8 cellular contexts compared by ENCODE assay signal in the genomic region with DNA sequence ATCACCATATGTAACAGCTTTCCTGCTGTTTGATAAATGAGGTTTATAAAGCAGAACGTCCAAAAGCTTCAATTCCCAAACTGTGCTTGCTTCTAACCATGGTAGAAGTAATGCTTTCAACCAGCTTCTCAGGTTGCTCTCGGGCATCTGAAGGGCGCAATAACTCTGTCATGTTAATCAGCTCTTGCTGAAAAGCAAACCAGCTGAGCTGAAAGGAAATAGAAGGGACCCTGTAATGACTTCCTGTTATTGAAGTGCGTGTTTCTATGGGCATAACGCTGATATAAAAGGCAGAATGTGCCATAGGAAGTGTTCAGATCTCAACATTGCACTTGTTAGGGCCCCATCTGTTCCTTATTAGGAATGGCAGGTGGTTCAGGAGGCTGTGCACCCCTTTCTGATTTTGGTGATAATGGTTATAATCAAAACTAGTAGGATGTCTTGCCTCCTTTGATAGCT. TPM values are rescaled to one million over a fixed set of nuclear protein-coding genes. Genes with fewer than 3 reads are reported as not detected.
A peak's percentile ranks its signal among the peaks of the same experiment; 100 is the strongest.
DNase-seq lines count a peak whose midpoint lies in the region; ATAC-seq, FAIRE-seq and TF ChIP-seq lines count a peak whose summit lies in the region.

No MANE protein-coding gene starts in this region.

- H3K4me3 Mint-ChIP-seq in T-helper 1 cell treated with Interleukin-12 subunit alpha and Interleukin-12 subunit beta and Interleukin-4 antibody, amounts not matched to agents 30 μg/mL and 1 μg/mL, for 36 hours = peak overlapping the region; percentile 41

- H3K9me3 ChIP-seq in esophagus (ENCODE audit: control insufficient read depth in 2 of 2, insufficient read depth in 1 of 2, low read depth in 1 of 2, low read length in 1 of 2) (no peaks in the 10 kb centered on the region), smooth muscle cell (replicated peaks; ENCODE audit: low read depth) (no peaks in the 10 kb centered on the region)

- H3K9ac ChIP-seq in smooth muscle cell (ENCODE audit: low read depth) = peak overlapping the region; percentile 77

- H3K36me3 ChIP-seq in esophagus (ENCODE audit: control insufficient read depth in 2 of 2, insufficient read depth in 2 of 2, low read length in 1 of 2) = no peaks in the 10 kb centered on the region
- H3K36me3 ChIP-seq in smooth muscle cell (ENCODE audit: low read depth) = no peaks in the 10 kb centered on the region

- H3K9me3 Mint-ChIP-seq in T-helper 1 cell treated with Interleukin-12 subunit alpha and Interleukin-12 subunit beta and Interleukin-4 antibody, amounts not matched to agents 30 μg/mL and 1 μg/mL, for 36 hours = peaks cover 4% of the 10 kb centered on the region

- peak overlapping the region; percentile 81 for H3K27ac Mint-ChIP-seq in T-helper 1 cell treated with Interleukin-12 subunit alpha and Interleukin-12 subunit beta and Interleukin-4 antibody, amounts not matched to agents 30 μg/mL and 1 μg/mL, for 36 hours

- TF ChIP-seq CTCF in smooth muscle cell (IDR thresholded peaks at IDR 0.05; ENCODE audit: borderline replicate concordance, insufficient read depth, poor library complexity, severe bottlenecking) = no peak

- peak overlapping the region; percentile 57 for H3K4me2 ChIP-seq in smooth muscle cell

- no peak for ATAC-seq in HG03565 (IDR thresholded peaks at IDR 0.05; ENCODE audit: unreplicated experiment)

- no peak overlapping the region for H3K4me3 ChIP-seq in esophagus (ENCODE audit: low read depth in 1 of 2, low read length in 2 of 2)
- no peak overlapping the region for H3K4me3 ChIP-seq in smooth muscle cell

- 42 to 52% methylated on average over 5 of the region's 5 CpGs for WGBS in esophagus, 2 donors
- 55% methylated on average over 5 of the region's 5 CpGs for WGBS in smooth muscle cell (ENCODE audit: low lambda C conversion rate)

- H3K27me3 ChIP-seq in esophagus (ENCODE audit: control insufficient read depth in 1 of 2, insufficient read depth in 2 of 2, low read length in 2 of 2) = no peaks in the 10 kb centered on the region
- H3K27me3 ChIP-seq in smooth muscle cell (ENCODE audit: low read depth) = no peaks in the 10 kb centered on the region

- in situ Hi-C loops in KBM-7 (cut with MboI; ENCODE audit: low pct_unique_long_range_greater_than_20kb, low sequenced_read_pairs) = no loop called here

- H3K4me1 Mint-ChIP-seq in T-helper 1 cell treated with Interleukin-12 subunit alpha and Interleukin-12 subunit beta and Interleukin-4 antibody, amounts not matched to agents 30 μg/mL and 1 μg/mL, for 36 hours (ENCODE audit: low read depth) = peaks cover 42% of the 10 kb centered on the region

- H4K20me1 ChIP-seq in smooth muscle cell (ENCODE audit: low read depth) = no peaks in the 10 kb centered on the region

- DNase-seq in activated CD4-positive, alpha-beta T cell treated with anti-CD3 and anti-CD28 coated beads for 4 hours = peak; percentile 14 to 29
- no peak for DNase-seq in activated CD4-positive, alpha-beta T cell treated with anti-CD3 and anti-CD28 coated beads for 1 hour
- peak; percentile 67 for DNase-seq in KBM-7
- DNase-seq in smooth muscle cell (lab: John Stamatoyannopoulos, UW; ENCODE audit: unreplicated experiment) = no peak
- no peak for DNase-seq in frontal cortex (ENCODE audit: low spot score in 2 of 2)

- H3K4me1 ChIP-seq in esophagus (ENCODE audit: control insufficient read depth in 2 of 2, insufficient read depth in 2 of 2, low read length in 1 of 2) = peaks cover 0 to 6% of the 10 kb centered on the region in 2 donors
- H3K4me1 ChIP-seq in smooth muscle cell (ENCODE audit: low read depth) = peaks cover 14% of the 10 kb centered on the region

- H3K27me3 Mint-ChIP-seq in T-helper 1 cell treated with Interleukin-12 subunit alpha and Interleukin-12 subunit beta and Interleukin-4 antibody, amounts not matched to agents 30 μg/mL and 1 μg/mL, for 36 hours (ENCODE audit: low read depth) = no peaks in the 10 kb centered on the region

- H3K36me3 Mint-ChIP-seq in T-helper 1 cell treated with Interleukin-12 subunit alpha and Interleukin-12 subunit beta and Interleukin-4 antibody, amounts not matched to agents 30 μg/mL and 1 μg/mL, for 36 hours (ENCODE audit: low read depth) = peaks cover 13% of the 10 kb centered on the region

- no peak for FAIRE-seq in frontal cortex (lab: Jason Lieb, UNC)

- peaks cover 3% of the 10 kb centered on the region for H3F3A ChIP-seq in smooth muscle cell (ENCODE audit: low read depth)

- H3K27ac ChIP-seq in esophagus (ENCODE audit: low read depth in 2 of 2, low read length in 1 of 2) (peak overlapping the region; percentile 45 to 52), smooth muscle cell (ENCODE audit: low read depth) (peak overlapping the region; percentile 98)

- H2AFZ ChIP-seq in smooth muscle cell (ENCODE audit: low read depth) = no peak overlapping the region

- no peaks in the 10 kb centered on the region for H3K79me2 ChIP-seq in smooth muscle cell (ENCODE audit: low read depth)

RNA-seq across cellular contexts. Expression of a gene that starts 21.2 kb away (rescaled TPM):
- 1 to 10 TPM; 7.5 to 9.9 TPM for polyA plus RNA-seq in esophagus
- total RNA-seq in smooth muscle cell = 20.2 and 22.8 TPM in 2 replicates
- 14.5 and 15.4 TPM in 2 replicates for polyA plus RNA-seq in smooth muscle cell
- 55.0 TPM for total RNA-seq in frontal cortex

Comparison
In these comparisons a context has a peak if more than half of its experiments do, and no peak if none do; other contexts are left out.
1. DNase-seq: peak in activated CD4-positive, alpha-beta T cell treated with anti-CD3 and anti-CD28 coated beads for 4 hours (2 of 2) and KBM-7 (single experiment); none in activated CD4-positive, alpha-beta T cell treated with anti-CD3 and anti-CD28 coated beads for 1 hour (single experiment), smooth muscle cell (single experiment) and frontal cortex (0 of 2).